Comparison of ENCODE assay signal across 8 cellular contexts in the genomic region with DNA sequence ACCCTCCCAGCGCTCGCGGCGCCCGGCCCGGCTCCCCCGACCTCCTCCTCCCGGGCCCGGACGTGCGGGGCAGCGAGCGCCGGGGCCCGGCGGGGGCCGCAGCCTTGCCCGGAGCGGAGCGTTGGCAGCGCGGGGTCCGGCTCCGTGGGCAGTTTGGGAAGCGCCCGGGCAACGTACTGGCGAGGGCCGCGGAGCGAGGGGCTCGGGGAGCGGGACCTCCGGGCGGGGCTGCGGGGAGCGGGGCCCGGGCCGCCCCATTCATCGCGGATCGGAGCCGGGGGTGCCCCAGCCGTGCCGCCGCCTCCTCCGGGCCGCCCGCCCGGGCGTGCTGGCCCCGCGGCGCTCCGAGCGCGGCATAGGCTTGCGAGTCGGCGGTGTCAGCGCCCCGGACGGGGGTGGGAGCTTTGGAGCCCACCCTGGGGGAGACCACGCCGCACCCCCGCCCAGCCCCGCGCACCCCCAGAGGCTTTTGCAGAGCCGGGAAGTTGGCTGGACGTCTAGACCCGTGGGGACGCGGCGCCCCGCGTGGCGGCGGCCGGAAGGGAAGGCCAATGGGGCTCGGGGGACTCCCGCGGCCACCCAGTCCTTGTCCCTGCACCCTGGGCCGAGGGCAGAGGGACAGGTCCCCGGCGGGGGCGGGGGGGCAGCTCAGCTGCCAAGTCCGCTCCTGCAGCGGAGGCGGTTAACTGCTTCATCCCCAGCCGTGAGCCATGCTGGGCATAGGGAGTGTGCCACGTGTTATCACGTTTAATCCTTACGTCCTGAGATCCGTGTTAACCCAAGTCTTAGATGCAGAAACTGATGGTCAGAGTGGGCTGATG. TPM values are rescaled to one million over a fixed set of nuclear protein-coding genes. Genes with fewer than 3 reads are reported as not detected.
A peak's percentile ranks its signal among the peaks of the same experiment; 100 is the strongest.
DNase-seq lines count a peak whose midpoint lies in the region; TF ChIP-seq lines count a peak whose summit lies in the region.

No MANE protein-coding gene starts in this region.

- no peak overlapping the region for H3K9ac ChIP-seq in neural cell (ENCODE audit: low read length)

- no peak overlapping the region for H2AFZ ChIP-seq in neural cell (ENCODE audit: low read depth, low read length)

- no peaks in the 10 kb centered on the region for H4K20me1 ChIP-seq in neural cell (ENCODE audit: insufficient read depth)

- H3K9me3 ChIP-seq in neural cell (ENCODE audit: low read length) = no peaks in the 10 kb centered on the region

- H3F3A ChIP-seq in neural cell (ENCODE audit: insufficient read depth, low read length, poor library complexity, severe bottlenecking) = no peaks in the 10 kb centered on the region

- TF ChIP-seq CTCF in BJ (IDR thresholded peaks at IDR 0.05; ENCODE audit: insufficient read depth, low read depth, low read length) (peak; percentile 78), neural cell (IDR thresholded peaks at IDR 0.05; ENCODE audit: poor library complexity, severe bottlenecking) (peak; percentile 57)

- no peaks in the 10 kb centered on the region for H3K79me2 ChIP-seq in neural cell (replicated peaks; ENCODE audit: insufficient read depth, low read length)

- H3K4me3 ChIP-seq in BJ (ENCODE audit: low read depth, low read length) = peak overlapping the region; percentile 50
- H3K4me3 ChIP-seq in neural cell (ENCODE audit: low read length) = peak overlapping the region; percentile 53

- H3K27ac ChIP-seq in neural cell (ENCODE audit: low read length) = no peak overlapping the region

- H3K27me3 ChIP-seq in BJ (ENCODE audit: control insufficient read depth, insufficient read depth, low read length) (no peaks in the 10 kb centered on the region), neural cell (ENCODE audit: insufficient read depth, low read depth, low read length) (peaks cover 47% of the 10 kb centered on the region)

- DNase-seq in BJ (ENCODE audit: low read depth) = no peak
- peak; percentile 43 for DNase-seq in NCI-H460 (ENCODE audit: extremely low read depth, low read depth)
- peak; percentile 50 for DNase-seq in fibroblast of gingiva (ENCODE audit: low read depth)
- DNase-seq in NOMO-1 treated with DMSO at 0.1 percent for 48 hours (lab: John Stamatoyannopoulos, UW; ENCODE audit: unreplicated experiment) = no peak
- no peak for DNase-seq in NCI-H1436 treated with DMSO at 0.1 percent for 48 hours (lab: John Stamatoyannopoulos, UW)
- no peak for DNase-seq in NCI-H748 (lab: John Stamatoyannopoulos, UW; ENCODE audit: unreplicated experiment)
- DNase-seq in NCI-H2107 treated with DMSO at 0.1 percent for 48 hours (lab: John Stamatoyannopoulos, UW; ENCODE audit: unreplicated experiment) = no peak

- POLR2A ChIA-PET in BJ (lab: Charles Lee) = interaction anchor here (0.6 kb wide), 1 partner anchor 939 kb away, joined by 7 read pairs; no protein-coding TSS in a partner anchor

- H3K4me2 ChIP-seq in neural cell (ENCODE audit: low read length) = no peak overlapping the region

- no peaks in the 10 kb centered on the region for H3K9me2 ChIP-seq in neural cell (ENCODE audit: insufficient read depth, low read length)

- TF ChIP-seq EP300 in neural cell (conservative IDR thresholded peaks at IDR 0.05; ENCODE audit: poor library complexity, severe bottlenecking) = no peak

- CTCF ChIA-PET in BJ (lab: Yijun Ruan, JAX) = interaction anchor here (1.0 to 1.6 kb wide), 9 partner anchors 10 to 401 kb away, joined by 3 to 7 read pairs (median 4); no protein-coding TSS in a partner anchor

- no peaks in the 10 kb centered on the region; the same call in 1 of the 2 replicates for H3K36me3 ChIP-seq in BJ (ENCODE audit: control insufficient read depth, insufficient read depth, low read length)
- no peaks in the 10 kb centered on the region for H3K36me3 ChIP-seq in neural cell (ENCODE audit: insufficient read depth, low read length)

- TF ChIP-seq RAD21 in neural cell (conservative IDR thresholded peaks at IDR 0.05) = peak; percentile 52

TF ChIP-seq in neural cell, 6 proteins besides CTCF, POLR2A, EP300 and RAD21:
- peak; percentile 36 for TF ChIP-seq EZH2 (IDR thresholded peaks at IDR 0.05; ENCODE audit: borderline replicate concordance, insufficient read depth, low read length, poor library complexity, severe bottlenecking)
- TF ChIP-seq REST (IDR thresholded peaks at IDR 0.05; ENCODE audit: borderline replicate concordance) = no peak

RNA-seq across cellular contexts. Expression of gene ZNF469, which starts 0.9 kb away (rescaled TPM):
- polyA plus RNA-seq in BJ (2011; rRNA removed) (0.81 and 1.2 TPM in 2 replicates), neural cell (not detected in 2 replicates)
- polyA minus RNA-seq in BJ (2011; rRNA and poly(A)+ RNA removed) = 0.95 and 2.5 TPM in 2 replicates
- 2.9 and 3.7 TPM in 2 replicates for total RNA-seq in NCI-H460 (2014; rRNA removed; shearing (Covaris generic))
- polyA plus RNA-seq in NCI-H460 (2014; cell fraction: nucleus; rRNA removed) = 2.1 and 2.2 TPM in 2 replicates
- polyA minus RNA-seq in neural cell = under 0.01 TPM in 2 replicates

Comparison
In these comparisons a context has a peak if more than half of its experiments do, and no peak if none do; other contexts are left out.
1. DNase-seq: peak in NCI-H460 (single experiment) and fibroblast of gingiva (single experiment); none in BJ (single experiment), NOMO-1 treated with DMSO at 0.1 percent for 48 hours (single experiment), NCI-H1436 treated with DMSO at 0.1 percent for 48 hours (single experiment), NCI-H748 (single experiment) and NCI-H2107 treated with DMSO at 0.1 percent for 48 hours (single experiment).